16 cellular contexts compared by ENCODE assay signal in the genomic region with DNA sequence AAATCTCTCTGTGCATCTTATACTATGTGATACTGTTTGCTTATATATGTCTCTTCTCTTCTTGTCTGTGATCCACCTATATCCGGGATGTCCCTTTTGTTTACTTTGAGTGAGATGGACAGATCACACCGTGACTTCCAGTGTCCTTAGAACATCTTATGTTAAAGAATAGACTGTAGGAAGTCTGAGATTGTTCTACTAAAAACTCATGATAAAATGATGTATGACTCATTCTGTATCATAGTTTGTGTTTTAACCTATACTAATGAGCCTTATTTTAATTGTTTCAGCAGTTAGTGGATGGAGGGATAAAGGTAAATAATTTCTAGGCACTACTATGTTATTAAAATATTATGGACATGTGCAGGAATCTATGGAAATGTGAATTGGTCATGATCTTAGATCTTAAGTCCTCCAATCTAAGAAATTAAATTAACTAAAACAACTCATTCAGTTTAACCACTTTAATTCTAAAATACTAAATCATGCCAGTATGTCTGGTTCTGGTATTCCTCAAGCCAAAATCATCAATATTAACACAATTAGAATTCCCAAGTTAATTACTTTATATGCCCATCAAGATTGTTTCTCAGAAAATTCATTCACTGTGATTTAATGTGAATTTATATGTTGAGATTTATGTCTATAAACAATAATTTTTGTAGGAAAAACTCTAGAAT. TPM values are rescaled to one million over a fixed set of nuclear protein-coding genes. Genes with fewer than 3 reads are reported as not detected.
DNase-seq lines count a peak whose midpoint lies in the region; ATAC-seq, FAIRE-seq and TF ChIP-seq lines count a peak whose summit lies in the region.
"Had no signal": no experiment of that assay in that cellular context is flagged by ENCODE, and none has a peak within 500 bp of the region (broad histone marks: within the 10 kb centered on the region; RNA-seq: fewer than 3 reads in every experiment).

No MANE protein-coding gene starts in this region.

- no peaks in the 10 kb centered on the region for H3K79me2 ChIP-seq in SK-N-SH (ENCODE audit: insufficient read depth)
- H3K79me2 ChIP-seq in endothelial cell of umbilical vein (ENCODE audit: control insufficient read depth, insufficient read depth, low read length), result no peaks in the 10 kb centered on the region
- H3K79me2 ChIP-seq in GM23338 (replicated peaks; ENCODE audit: insufficient read depth), result no peaks in the 10 kb centered on the region

- no peaks in the 10 kb centered on the region for H3K4me1 Mint-ChIP-seq in GM23338
- H3K4me1 Mint-ChIP-seq: CD4-positive, CD25-positive, alpha-beta regulatory T cell had no signal

- H3K36me3 ChIP-seq in SK-N-SH (replicated peaks in 1 of 2; ENCODE audit: control insufficient read depth in 1 of 2, insufficient read depth in 2 of 2, low read length in 1 of 2) (no peaks in the 10 kb centered on the region), endothelial cell of umbilical vein (ENCODE audit: control insufficient read depth in 2 of 2, extremely low read depth in 1 of 2, insufficient read depth in 2 of 2, low read length in 2 of 2) (peaks cover 0 to 4% of the 10 kb centered on the region in 2 experiments), vagina (peaks cover 0 to 1% of the 10 kb centered on the region in 2 donors), GM23338 (ENCODE audit: insufficient read depth) (no peaks in the 10 kb centered on the region)
- H3K36me3 ChIP-seq: BLaER1 treated with 17β-estradiol and CSF1 and Interleukin-3, amounts not matched to agents 10 nM and 100 nM had no signal

- no peak for TF ChIP-seq EP300 in SK-N-SH (IDR thresholded peaks at IDR 0.05; ENCODE audit: borderline replicate concordance in 1 of 2, low read depth in 1 of 2, low read length in 1 of 2)

- H3K9me2 ChIP-seq in SK-N-SH, result no peaks in the 10 kb centered on the region
- no peaks in the 10 kb centered on the region for H3K9me2 ChIP-seq in GM23338 (ENCODE audit: insufficient read depth)

- H3K4me3 Mint-ChIP-seq in GM23338, result no peak overlapping the region
- H3K4me3 Mint-ChIP-seq: CD4-positive, CD25-positive, alpha-beta regulatory T cell; IgD-negative memory B cell had no signal

- H3K4me2 ChIP-seq in SK-N-SH (no peak overlapping the region), endothelial cell of umbilical vein (ENCODE audit: insufficient read depth, low read length) (no peak overlapping the region), GM23338 (no peak overlapping the region)
- H3K4me2 ChIP-seq: BLaER1 treated with 17β-estradiol and CSF1 and Interleukin-3, amounts not matched to agents 10 nM and 100 nM had no signal

- no TSS peak for BruUV-seq in endothelial cell of umbilical vein (replicated peaks; lab: Mats Ljungman, UMichigan)

- no peaks in the 10 kb centered on the region for H3K9me3 Mint-ChIP-seq in GM23338
- H3K9me3 Mint-ChIP-seq: IgD-negative memory B cell had no signal

- intact Hi-C loops in endothelial cell of umbilical vein (cut with micrococcal nuclease) (no loop called here), vagina (cut with DNase I) (no loop called here)

- H3K27me3 ChIP-seq in SK-N-SH (ENCODE audit: insufficient read depth) (no peaks in the 10 kb centered on the region), endothelial cell of umbilical vein (ENCODE audit: control insufficient read depth in 2 of 2, insufficient read depth in 2 of 2, low read length in 2 of 2) (no peaks in the 10 kb centered on the region), vagina (no peaks in the 10 kb centered on the region), GM23338 (ENCODE audit: insufficient read depth) (no peaks in the 10 kb centered on the region)
- H3K27me3 ChIP-seq: BLaER1 treated with 17β-estradiol and CSF1 and Interleukin-3, amounts not matched to agents 10 nM and 100 nM had no signal

- TF ChIP-seq POLR2A in endothelial cell of umbilical vein (IDR thresholded peaks at IDR 0.05; ENCODE audit: low read depth, low read length) (no peak), vagina (IDR thresholded peaks at IDR 0.05) (no peak)

- 82% methylated on average over 2 of the region's 2 CpGs for WGBS in SK-N-SH (ENCODE audit: low lambda C conversion rate)

- H3F3A ChIP-seq in SK-N-SH (replicated peaks; ENCODE audit: insufficient read depth) (no peaks in the 10 kb centered on the region), GM23338 (replicated peaks; ENCODE audit: low read depth) (no peaks in the 10 kb centered on the region)

- H3K4me3 ChIP-seq in SK-N-SH (ENCODE audit: low read depth in 2 of 2, low read length in 1 of 2) (no peak overlapping the region), endothelial cell of umbilical vein (replicated peaks in 1 of 3; ENCODE audit: insufficient read depth in 1 of 3, low read depth in 1 of 3, low read length in 3 of 3) (no peak overlapping the region), vagina (no peak overlapping the region), GM23338 (no peak overlapping the region)
- H3K4me3 ChIP-seq: BLaER1 treated with 17β-estradiol and CSF1 and Interleukin-3, amounts not matched to agents 10 nM and 100 nM had no signal

- H3K27ac ChIP-seq in SK-N-SH (ENCODE audit: low read depth in 2 of 2, low read length in 1 of 2), result no peak overlapping the region
- H3K27ac ChIP-seq in RWPE1, result no peak overlapping the region
- no peak overlapping the region for H3K27ac ChIP-seq in endothelial cell of umbilical vein (ENCODE audit: insufficient read depth, low read depth, low read length)
- H3K27ac ChIP-seq in vagina, result peak overlapping the region; percentile 7
- no peak overlapping the region for H3K27ac ChIP-seq in GM23338 (ENCODE audit: low read depth)
- H3K27ac ChIP-seq: BLaER1 treated with 17β-estradiol and CSF1 and Interleukin-3, amounts not matched to agents 10 nM and 100 nM had no signal

- peak; percentile 48 for FAIRE-seq in endothelial cell of umbilical vein (lab: Jason Lieb, UNC)

- H2AFZ ChIP-seq in SK-N-SH (ENCODE audit: low read depth) (no peak overlapping the region), endothelial cell of umbilical vein (ENCODE audit: low read depth, low read length) (no peak overlapping the region), GM23338 (no peak overlapping the region)

- no peak for TF ChIP-seq RAD21 in SK-N-SH (IDR thresholded peaks at IDR 0.05; ENCODE audit: low read length)

- DNase-seq in SK-N-SH, result no peak
- DNase-seq in RWPE1 (ENCODE audit: low spot score), result peak; percentile 23
- DNase-seq in endothelial cell of umbilical vein (ENCODE audit: low read depth, low spot score), result peak; percentile 21
- no peak for DNase-seq in vagina (ENCODE audit: extremely low spot score in 2 of 2)
- no peak for DNase-seq in GM23338 (ENCODE audit: low spot score)
- DNase-seq in COR-L47 (lab: John Stamatoyannopoulos, UW), result no peak
- DNase-seq: 8988T; ACHN; CD4-positive, CD25-positive, alpha-beta regulatory T cell; DND-41; GDM1; H7 had no signal

- H3K9me1 ChIP-seq in endothelial cell of umbilical vein (replicated peaks; ENCODE audit: control insufficient read depth, extremely low read depth, insufficient read depth, low read length), result no peaks in the 10 kb centered on the region

- no peaks in the 10 kb centered on the region for H4K20me1 ChIP-seq in SK-N-SH (ENCODE audit: insufficient read depth)
- no peaks in the 10 kb centered on the region for H4K20me1 ChIP-seq in endothelial cell of umbilical vein (replicated peaks; ENCODE audit: control insufficient read depth, extremely low read depth, insufficient read depth, low read length)
- H4K20me1 ChIP-seq in GM23338 (replicated peaks; ENCODE audit: insufficient read depth), result no peaks in the 10 kb centered on the region
- H4K20me1 ChIP-seq: BLaER1 treated with 17β-estradiol and CSF1 and Interleukin-3, amounts not matched to agents 10 nM and 100 nM had no signal

- H3K4me1 ChIP-seq in SK-N-SH (ENCODE audit: control insufficient read depth in 1 of 2, insufficient read depth in 2 of 2, low read depth in 1 of 2, low read length in 1 of 2), result peaks cover 0 to 6% of the 10 kb centered on the region in 2 experiments; a peak in 2 of 4 replicates
- peaks cover 7% of the 10 kb centered on the region for H3K4me1 ChIP-seq in endothelial cell of umbilical vein (ENCODE audit: control insufficient read depth, extremely low read depth, insufficient read depth, low read length)
- peaks cover 40% of the 10 kb centered on the region for H3K4me1 ChIP-seq in vagina
- no peaks in the 10 kb centered on the region for H3K4me1 ChIP-seq in GM23338 (ENCODE audit: insufficient read depth)
- H3K4me1 ChIP-seq: BLaER1 treated with 17β-estradiol and CSF1 and Interleukin-3, amounts not matched to agents 10 nM and 100 nM had no signal

- no peak overlapping the region for H3K9ac ChIP-seq in SK-N-SH
- no peak overlapping the region for H3K9ac ChIP-seq in endothelial cell of umbilical vein (replicated peaks; ENCODE audit: extremely low read depth, insufficient read depth, low read length)
- H3K9ac ChIP-seq: BLaER1 treated with 17β-estradiol and CSF1 and Interleukin-3, amounts not matched to agents 10 nM and 100 nM had no signal

- ATAC-seq in SK-N-SH treated with all-trans-retinoic acid at 6 μM for 48 hours (no peak), HG03469 (IDR thresholded peaks at IDR 0.05; ENCODE audit: unreplicated experiment) (no peak), GM23338 (no peak)

- no peak overlapping the region for H3K27ac Mint-ChIP-seq in GM23338
- H3K27ac Mint-ChIP-seq: CD4-positive, CD25-positive, alpha-beta regulatory T cell had no signal

- H3K9me3 ChIP-seq in SK-N-SH, result no peaks in the 10 kb centered on the region
- H3K9me3 ChIP-seq in endothelial cell of umbilical vein (replicated peaks; ENCODE audit: control insufficient read depth, insufficient read depth, low read length), result no peaks in the 10 kb centered on the region
- H3K9me3 ChIP-seq in vagina, result no peaks in the 10 kb centered on the region
- H3K9me3 ChIP-seq: BLaER1 treated with 17β-estradiol and CSF1 and Interleukin-3, amounts not matched to agents 10 nM and 100 nM had no signal

- POLR2A ChIA-PET in SK-N-SH (lab: Yijun Ruan, JAX), result no interaction called here
- POLR2A ChIA-PET in RWPE1 (lab: Yijun Ruan, JAX; ENCODE audit: low non-redundant PET), result no interaction called here
- POLR2A ChIA-PET in endothelial cell of umbilical vein (lab: Charles Lee), result no interaction called here

- H3K36me3 Mint-ChIP-seq in GM23338 (ENCODE audit: low read depth), result no peaks in the 10 kb centered on the region
- H3K36me3 Mint-ChIP-seq: CD4-positive, CD25-positive, alpha-beta regulatory T cell had no signal

- CTCF ChIA-PET in SK-N-SH (lab: Yijun Ruan, JAX) (no interaction called here), RWPE1 (lab: Yijun Ruan, JAX) (interaction anchor here (0.6 kb wide), 1 partner anchor 55 kb away, joined by 3 read pairs; no protein-coding TSS in a partner anchor), endothelial cell of umbilical vein (lab: Charles Lee) (no interaction called here)

- dilution Hi-C loops in endothelial cell of umbilical vein (cut with MboI; ENCODE audit: extremely low pct_ligation_motif_present, low sequenced_read_pairs), result no loop called here

- TF ChIP-seq CTCF in SK-N-SH (IDR thresholded peaks at IDR 0.05), result no peak
- no peak for TF ChIP-seq CTCF in RWPE1 (conservative IDR thresholded peaks at IDR 0.05; ENCODE audit: low read depth)
- no peak for TF ChIP-seq CTCF in endothelial cell of umbilical vein (IDR thresholded peaks at IDR 0.05; ENCODE audit: extremely low read depth in 1 of 2, insufficient read depth in 1 of 2, low read depth in 1 of 2, low read length in 2 of 2)
- no peak for TF ChIP-seq CTCF in vagina (IDR thresholded peaks at IDR 0.05)
- TF ChIP-seq CTCF in GM23338 (conservative IDR thresholded peaks at IDR 0.05; ENCODE audit: low read depth in 2 of 2), result no peak

- no peaks in the 10 kb centered on the region for H3K27me3 Mint-ChIP-seq in GM23338 (ENCODE audit: insufficient read depth, low read depth, poor library complexity)
- H3K27me3 Mint-ChIP-seq: CD4-positive, CD25-positive, alpha-beta regulatory T cell had no signal

RNA-seq across cellular contexts. Expression of a gene that starts 32.0 kb away (rescaled TPM):
- 0.62 and 0.99 TPM in 2 replicates for polyA plus RNA-seq in SK-N-SH (2012; rRNA removed)
- 0.81 and 0.82 TPM in 2 replicates for polyA plus RNA-seq in SK-N-SH (2012; cell fraction: cytosol; rRNA removed)
- 1.2 and 2.0 TPM in 2 replicates for polyA plus RNA-seq in SK-N-SH (2012; cell fraction: nucleus; rRNA removed)
- total RNA-seq in endothelial cell of umbilical vein, result 6.5 and 8.2 TPM in 2 replicates
- 2.9 and 3.4 TPM in 2 replicates for polyA plus RNA-seq in endothelial cell of umbilical vein
- 1.7 and 1.9 TPM in 2 replicates for polyA plus RNA-seq in endothelial cell of umbilical vein (2011; cell fraction: cytosol; rRNA removed)
- polyA plus RNA-seq in endothelial cell of umbilical vein (2011; cell fraction: nucleus; rRNA removed), result 15.1 and 17.8 TPM in 2 replicates
- polyA plus RNA-seq in endothelial cell of umbilical vein (2012), result 5.3 and 5.5 TPM in 2 replicates
- 24.0 and 26.2 TPM in 2 replicates for polyA minus RNA-seq in endothelial cell of umbilical vein
- 15.2 TPM for polyA minus RNA-seq in endothelial cell of umbilical vein (2011; cell fraction: cytosol; rRNA and poly(A)+ RNA removed)
- polyA minus RNA-seq in endothelial cell of umbilical vein (2011; cell fraction: nucleus; rRNA and poly(A)+ RNA removed), result 58.9 and 62.7 TPM in 2 replicates
- 62.6 TPM for total RNA-seq in vagina
- total RNA-seq in GM23338 (2014; rRNA removed; shearing (Covaris generic)), result 3.0 and 3.5 TPM in 2 replicates
- polyA plus RNA-seq in GM23338 (2016; fragmentation: Nextera tagmentation; extraction: Ambion mirVana), result 0.71 and 0.77 TPM in 2 replicates
- polyA plus RNA-seq: IgD-negative memory B cell had no signal

Comparison
In these comparisons a context has a peak if more than half of its experiments do, and no peak if none do; other contexts are left out.
1. DNase-seq: peak in RWPE1 (single experiment) and endothelial cell of umbilical vein (single experiment); none in SK-N-SH (single experiment), vagina (0 of 2), GM23338 (single experiment) and COR-L47 (single experiment).